In genomic region chr17:35052240-35052608, GRCh38 we compare ENCODE assay signal across 12 cellular contexts. TPM values are rescaled to one million over a fixed set of nuclear protein-coding genes. Genes with fewer than 3 reads are reported as not detected.
A peak's percentile ranks its signal among the peaks of the same experiment; 100 is the strongest.
DNase-seq lines count a peak whose midpoint lies in the region; ATAC-seq and TF ChIP-seq lines count a peak whose summit lies in the region.
"Had no signal": no experiment of that assay in that cellular context is flagged by ENCODE, and none has a peak within 500 bp of the region (broad histone marks: within the 10 kb centered on the region; RNA-seq: fewer than 3 reads in every experiment).

No MANE protein-coding gene starts in this region.

- no peak for DNase-seq in activated T-cell treated with anti-CD3 and anti-CD28 coated beads, Interleukin-2, amount 50 U/mL, for 4 hours
- no peak for DNase-seq in activated T-cell treated with anti-CD3 and anti-CD28 coated beads, Interleukin-2, amount 50 U/mL, for 48 hours
- no peak for DNase-seq in activated CD8-positive, alpha-beta T cell treated with anti-CD3 and anti-CD28 coated beads for 36 hours
- no peak for DNase-seq in tibial artery
- no peak for DNase-seq in cerebellar nuclear complex (lab: John Stamatoyannopoulos, UW)
- DNase-seq in NCI-H2081 (lab: John Stamatoyannopoulos, UW), result no peak
- DNase-seq in cortex of kidney (lab: John Stamatoyannopoulos, UW), result no peak
- DNase-seq: BE2C, NCI-H1436 treated with DMSO at 0.1 percent for 48 hours had no signal

- H3K4me3 ChIP-seq in liver (ENCODE audit: low read depth in 1 of 3, low read length in 3 of 3) (no peak overlapping the region), tibial artery (no peak overlapping the region)
- H3K4me3 ChIP-seq: SK-N-MC had no signal

- peak overlapping the region; percentile 25 for H3K4me3 Mint-ChIP-seq in activated T-cell treated with anti-CD3 and anti-CD28 coated beads, Interleukin-2, amount 50 U/mL, for 4 hours
- H3K4me3 Mint-ChIP-seq in activated CD8-positive, alpha-beta T cell treated with anti-CD3 and anti-CD28 coated beads for 36 hours, result peak overlapping the region; percentile 54

- H3K9me3 ChIP-seq in liver (ENCODE audit: control insufficient read depth in 4 of 4, low read length in 3 of 4), result no peaks in the 10 kb centered on the region
- no peaks in the 10 kb centered on the region for H3K9me3 ChIP-seq in tibial artery
- H3K9me3 ChIP-seq: BE2C had no signal

- CTCF ChIA-PET in activated CD8-positive, alpha-beta T cell treated with anti-CD3 and anti-CD28 coated beads for 36 hours (lab: Charles Lee), result interaction anchor here (1.0 to 1.7 kb wide), 3 partner anchors 13 to 38 kb away, joined by 3 read pairs; no protein-coding TSS in a partner anchor

- H3K4me1 ChIP-seq in liver (ENCODE audit: control insufficient read depth in 4 of 4, insufficient read depth in 4 of 4, low read length in 3 of 4), result peaks cover 20 to 35% (median 34%) of the 10 kb centered on the region in 4 donors
- peaks cover 0 to 14% (median 0%) of the 10 kb centered on the region in 4 donors for H3K4me1 ChIP-seq in tibial artery

- H3K36me3 Mint-ChIP-seq in activated T-cell treated with anti-CD3 and anti-CD28 coated beads, Interleukin-2, amount 50 U/mL, for 4 hours (ENCODE audit: insufficient read depth), result peaks cover 10% of the 10 kb centered on the region
- H3K36me3 Mint-ChIP-seq in activated CD8-positive, alpha-beta T cell treated with anti-CD3 and anti-CD28 coated beads for 36 hours (ENCODE audit: low read depth), result peaks cover 8% of the 10 kb centered on the region
- H3K36me3 Mint-ChIP-seq: brain had no signal

- peak overlapping the region; percentile 88 for H3K27ac Mint-ChIP-seq in activated CD8-positive, alpha-beta T cell treated with anti-CD3 and anti-CD28 coated beads for 36 hours

- POLR2A ChIA-PET in activated CD8-positive, alpha-beta T cell treated with anti-CD3 and anti-CD28 coated beads for 36 hours (lab: Charles Lee), result interaction anchor here (1.8 kb wide), 1 partner anchor 72 kb away, joined by 6 read pairs; the partner anchor contains the start of gene LIG3

- intact Hi-C loops in activated CD8-positive, alpha-beta T cell treated with anti-CD3 and anti-CD28 coated beads for 36 hours (cut with micrococcal nuclease), result loop anchor here (5.0 kb wide), 1 partner anchor 35 kb away; no protein-coding TSS in a partner anchor
- intact Hi-C loops in tibial artery (cut with DNase I; ENCODE audit: low total_unique reads), result no loop called here

- H3K36me3 ChIP-seq in liver (ENCODE audit: control insufficient read depth in 4 of 4, insufficient read depth in 3 of 4, low read depth in 1 of 4, low read length in 3 of 4) (peaks cover 0 to 2% (median 0%) of the 10 kb centered on the region in 4 donors), tibial artery (no peaks in the 10 kb centered on the region)
- H3K36me3 ChIP-seq: BE2C had no signal

- no peaks in the 10 kb centered on the region for H3K27me3 Mint-ChIP-seq in activated T-cell treated with anti-CD3 and anti-CD28 coated beads, Interleukin-2, amount 50 U/mL, for 4 hours (ENCODE audit: low read depth)
- H3K27me3 Mint-ChIP-seq in activated CD8-positive, alpha-beta T cell treated with anti-CD3 and anti-CD28 coated beads for 36 hours, result no peaks in the 10 kb centered on the region
- H3K27me3 Mint-ChIP-seq: brain had no signal

- no peak overlapping the region for H3K9ac ChIP-seq in liver (ENCODE audit: low read depth in 1 of 2, low read length in 2 of 2)

- ATAC-seq in activated T-cell treated with anti-CD3 and anti-CD28 coated beads, Interleukin-2, amount 50 U/mL, for 4 hours, result peak in 1 of 2 donors; percentile 19
- peak; percentile 16 for ATAC-seq in activated CD8-positive, alpha-beta T cell treated with anti-CD3 and anti-CD28 coated beads for 36 hours

- TF ChIP-seq RAD21 in liver (IDR thresholded peaks at IDR 0.05), result no peak

- peaks cover 77% of the 10 kb centered on the region for H3K4me1 Mint-ChIP-seq in activated T-cell treated with anti-CD3 and anti-CD28 coated beads, Interleukin-2, amount 50 U/mL, for 4 hours (ENCODE audit: low read depth)
- peaks cover 62% of the 10 kb centered on the region for H3K4me1 Mint-ChIP-seq in activated CD8-positive, alpha-beta T cell treated with anti-CD3 and anti-CD28 coated beads for 36 hours (ENCODE audit: low read depth)

- H3K27ac ChIP-seq in liver (ENCODE audit: low read depth in 1 of 2, low read length in 2 of 2) (peak overlapping the region; percentile 91 to 96), tibial artery (peak overlapping the region; percentile 32 to 39)
- H3K27ac ChIP-seq: SK-N-MC had no signal

- TF ChIP-seq CTCF in activated CD8-positive, alpha-beta T cell treated with anti-CD3 and anti-CD28 coated beads for 36 hours (IDR thresholded peaks at IDR 0.05), result no peak
- TF ChIP-seq CTCF in liver (IDR thresholded peaks at IDR 0.05; ENCODE audit: low read depth, low read length, missing input control) (no peak), tibial artery (IDR thresholded peaks at IDR 0.05) (no peak)

- H3K9me3 Mint-ChIP-seq in activated T-cell treated with anti-CD3 and anti-CD28 coated beads, Interleukin-2, amount 50 U/mL, for 4 hours, result no peaks in the 10 kb centered on the region
- no peaks in the 10 kb centered on the region for H3K9me3 Mint-ChIP-seq in activated CD8-positive, alpha-beta T cell treated with anti-CD3 and anti-CD28 coated beads for 36 hours
- H3K9me3 Mint-ChIP-seq: brain had no signal

- H3K27me3 ChIP-seq in liver (ENCODE audit: control insufficient read depth in 4 of 4, insufficient read depth in 4 of 4, low read length in 3 of 4), result no peaks in the 10 kb centered on the region
- H3K27me3 ChIP-seq in tibial artery, result no peaks in the 10 kb centered on the region
- H3K27me3 ChIP-seq: BE2C had no signal

TF ChIP-seq in liver, 16 proteins besides CTCF, POLR2A, EP300 and RAD21:
- TF ChIP-seq ZBTB33 (IDR thresholded peaks at IDR 0.05), result no peak
- no peak for TF ChIP-seq EGR1 (IDR thresholded peaks at IDR 0.05; ENCODE audit: low read depth in 2 of 2)
- no peak for TF ChIP-seq GABPA (IDR thresholded peaks at IDR 0.05 in 1 of 2, conservative IDR thresholded peaks at IDR 0.05 in 1 of 2)
- no peak for TF ChIP-seq ATF3 (IDR thresholded peaks at IDR 0.05)
- no peak for TF ChIP-seq FOXA2 (IDR thresholded peaks at IDR 0.05)
- no peak for TF ChIP-seq RXRA (IDR thresholded peaks at IDR 0.05)
- no peak for TF ChIP-seq NR2F2 (IDR thresholded peaks at IDR 0.05)
- TF ChIP-seq MAX (IDR thresholded peaks at IDR 0.05), result no peak
- TF ChIP-seq SP1 (IDR thresholded peaks at IDR 0.05), result no peak

RNA-seq across cellular contexts. Expression of gene RFFL, which starts 11.3 kb away (rescaled TPM):
- total RNA-seq in activated T-cell treated with anti-CD3 and anti-CD28 coated beads, Interleukin-2, amount 50 U/mL, for 4 hours, result 10 to 100 TPM; 19.6 to 28.2 (median 20.3) TPM
- total RNA-seq in activated CD8-positive, alpha-beta T cell treated with anti-CD3 and anti-CD28 coated beads for 36 hours, result 10 to 100 TPM; 11.3 to 12.0 TPM
- total RNA-seq in liver, result 10 to 100 TPM; 24.0 to 28.0 TPM
- 10 to 100 TPM; 15.9 to 20.0 TPM for polyA plus RNA-seq in liver
